1 cellular context compared by ENCODE assay signal in the genomic region with DNA sequence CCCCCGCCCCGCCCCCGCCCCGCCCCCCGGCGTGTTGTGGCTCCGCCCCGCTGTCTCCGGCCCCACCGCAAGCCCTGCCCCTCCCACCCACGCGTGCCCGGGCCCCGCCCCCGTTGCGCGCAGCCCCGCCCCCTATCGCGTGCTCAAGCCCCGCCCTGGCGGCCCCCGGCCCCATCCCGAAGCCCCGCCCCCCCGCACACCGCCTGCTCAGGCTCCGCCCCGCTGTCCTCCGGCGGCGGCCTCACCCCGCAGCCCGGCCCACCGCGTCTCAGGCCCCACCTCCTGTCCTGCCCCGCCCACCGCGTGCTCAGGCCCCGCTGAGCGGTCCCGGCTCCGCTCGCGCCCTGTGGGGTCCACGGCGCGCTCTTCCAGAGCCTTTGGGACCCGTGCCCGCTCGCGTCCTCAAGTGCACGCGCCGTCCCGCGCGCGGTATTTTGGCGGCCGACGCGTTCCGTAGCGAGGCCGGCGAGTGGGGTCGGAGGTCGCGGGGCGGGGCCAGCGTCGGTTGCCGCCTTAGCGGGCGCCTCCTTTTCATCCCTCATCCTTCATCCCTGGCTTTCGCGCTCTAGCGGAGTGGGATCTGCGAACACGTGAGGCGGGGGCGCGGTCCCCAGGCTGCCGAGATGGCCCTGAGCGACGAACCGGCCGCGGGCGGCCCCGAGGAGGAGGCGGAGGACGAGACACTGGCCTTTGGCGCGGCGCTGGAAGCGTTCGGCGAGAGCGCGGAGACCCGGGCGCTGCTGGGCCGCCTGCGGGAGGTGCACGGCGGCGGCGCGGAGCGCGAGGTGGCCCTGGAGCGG.
A peak's percentile ranks its signal among the peaks of the same experiment; 100 is the strongest.
TF ChIP-seq lines count a peak whose summit lies in the region.

Gene TBCD (plus strand): TSS at position 495 of the 800 bp plus-strand sequence. CDS start 129 bp downstream, at position 624.

TF ChIP-seq in HEK293, 187 proteins besides CTCF, POLR2A, EP300 and RAD21 (continued from another document and continues in another):
- TF ChIP-seq ZBTB8A (tag by site-specific recombination; IDR thresholded peaks at IDR 0.05) (peak; percentile 71), KLF9 (tag by site-specific recombination; IDR thresholded peaks at IDR 0.05; ENCODE audit: low read depth) (peak; percentile 97), HOXD13 (CRISPR knock-in tag; IDR thresholded peaks at IDR 0.05; ENCODE audit: borderline replicate concordance) (no peak), ZNF791 (tag by site-specific recombination; IDR thresholded peaks at IDR 0.05) (no peak), ZNF2 (tag by site-specific recombination; IDR thresholded peaks at IDR 0.05) (peak; percentile 78; the same call in 1 of the 2 replicates), TSHZ1 (tag by site-specific recombination; IDR thresholded peaks at IDR 0.05; ENCODE audit: borderline replicate concordance) (peak; percentile 44; the same call in 1 of the 2 replicates), ZNF510 (tag by site-specific recombination; IDR thresholded peaks at IDR 0.05; ENCODE audit: insufficient replicate concordance) (no peak), GLIS2 (tag by site-specific recombination; IDR thresholded peaks at IDR 0.05) (peak; percentile 81), SCRT2 (tag by site-specific recombination; IDR thresholded peaks at IDR 0.05) (no peak), ZFP37 (tag by site-specific recombination; IDR thresholded peaks at IDR 0.05) (no peak), ZNF629 (tag by site-specific recombination; IDR thresholded peaks at IDR 0.05) (peak; percentile 55; the same call in 1 of the 2 replicates), SP7 (tag by site-specific recombination; IDR thresholded peaks at IDR 0.05) (peak; percentile 77), TCF7L2 (IDR thresholded peaks at IDR 0.05; ENCODE audit: borderline replicate concordance, low read depth, low read length) (no peak), ZNF302 (tag by site-specific recombination; IDR thresholded peaks at IDR 0.05; ENCODE audit: low read depth) (no peak), ZNF202 (tag by site-specific recombination; IDR thresholded peaks at IDR 0.05; ENCODE audit: borderline replicate concordance) (no peak), ZNF404 (tag by site-specific recombination; IDR thresholded peaks at IDR 0.05) (no peak), ZNF660 (tag by site-specific recombination; IDR thresholded peaks at IDR 0.05) (peak; percentile 84), ZIC2 (tag by site-specific recombination; IDR thresholded peaks at IDR 0.05) (peak; percentile 36), ZNF221 (tag by site-specific recombination; IDR thresholded peaks at IDR 0.05; ENCODE audit: borderline replicate concordance) (no peak), ZNF184 (tag by site-specific recombination; IDR thresholded peaks at IDR 0.05) (no peak), KLF10 (tag by site-specific recombination; IDR thresholded peaks at IDR 0.05) (peak; percentile 88), ZNF777 (tag by site-specific recombination; IDR thresholded peaks at IDR 0.05; ENCODE audit: borderline replicate concordance) (no peak), ZNF501 (tag by site-specific recombination; IDR thresholded peaks at IDR 0.05) (no peak), ZFHX2 (tag by site-specific recombination; conservative IDR thresholded peaks at IDR 0.05) (peak; percentile 84), SETDB1 (IDR thresholded peaks at IDR 0.05; ENCODE audit: insufficient read length, low read length) (no peak), ZBTB20 (tag by site-specific recombination; IDR thresholded peaks at IDR 0.05) (no peak), BCL11A (tag by site-specific recombination; IDR thresholded peaks at IDR 0.05; ENCODE audit: low read depth) (peak; percentile 70; the same call in 1 of the 2 replicates), ZNF610 (tag by site-specific recombination; IDR thresholded peaks at IDR 0.05; ENCODE audit: borderline replicate concordance) (peak; percentile 64; the same call in 1 of the 2 replicates), ZNF121 (tag by site-specific recombination; IDR thresholded peaks at IDR 0.05) (no peak), ZBTB6 (tag by site-specific recombination; IDR thresholded peaks at IDR 0.05) (0 out of 2 replicates have a peak, but pooled peaks have one; percentile 35), ZBTB17 (tag by site-specific recombination; IDR thresholded peaks at IDR 0.05) (peak; percentile 92), ZNF335 (tag by site-specific recombination; conservative IDR thresholded peaks at IDR 0.05) (peak; percentile 79), ZSCAN4 (tag by site-specific recombination; IDR thresholded peaks at IDR 0.05) (no peak), YY1 (tag by site-specific recombination; IDR thresholded peaks at IDR 0.05) (peak; percentile 35; the same call in 1 of the 2 replicates)
- TF ChIP-seq, protein P1, sequence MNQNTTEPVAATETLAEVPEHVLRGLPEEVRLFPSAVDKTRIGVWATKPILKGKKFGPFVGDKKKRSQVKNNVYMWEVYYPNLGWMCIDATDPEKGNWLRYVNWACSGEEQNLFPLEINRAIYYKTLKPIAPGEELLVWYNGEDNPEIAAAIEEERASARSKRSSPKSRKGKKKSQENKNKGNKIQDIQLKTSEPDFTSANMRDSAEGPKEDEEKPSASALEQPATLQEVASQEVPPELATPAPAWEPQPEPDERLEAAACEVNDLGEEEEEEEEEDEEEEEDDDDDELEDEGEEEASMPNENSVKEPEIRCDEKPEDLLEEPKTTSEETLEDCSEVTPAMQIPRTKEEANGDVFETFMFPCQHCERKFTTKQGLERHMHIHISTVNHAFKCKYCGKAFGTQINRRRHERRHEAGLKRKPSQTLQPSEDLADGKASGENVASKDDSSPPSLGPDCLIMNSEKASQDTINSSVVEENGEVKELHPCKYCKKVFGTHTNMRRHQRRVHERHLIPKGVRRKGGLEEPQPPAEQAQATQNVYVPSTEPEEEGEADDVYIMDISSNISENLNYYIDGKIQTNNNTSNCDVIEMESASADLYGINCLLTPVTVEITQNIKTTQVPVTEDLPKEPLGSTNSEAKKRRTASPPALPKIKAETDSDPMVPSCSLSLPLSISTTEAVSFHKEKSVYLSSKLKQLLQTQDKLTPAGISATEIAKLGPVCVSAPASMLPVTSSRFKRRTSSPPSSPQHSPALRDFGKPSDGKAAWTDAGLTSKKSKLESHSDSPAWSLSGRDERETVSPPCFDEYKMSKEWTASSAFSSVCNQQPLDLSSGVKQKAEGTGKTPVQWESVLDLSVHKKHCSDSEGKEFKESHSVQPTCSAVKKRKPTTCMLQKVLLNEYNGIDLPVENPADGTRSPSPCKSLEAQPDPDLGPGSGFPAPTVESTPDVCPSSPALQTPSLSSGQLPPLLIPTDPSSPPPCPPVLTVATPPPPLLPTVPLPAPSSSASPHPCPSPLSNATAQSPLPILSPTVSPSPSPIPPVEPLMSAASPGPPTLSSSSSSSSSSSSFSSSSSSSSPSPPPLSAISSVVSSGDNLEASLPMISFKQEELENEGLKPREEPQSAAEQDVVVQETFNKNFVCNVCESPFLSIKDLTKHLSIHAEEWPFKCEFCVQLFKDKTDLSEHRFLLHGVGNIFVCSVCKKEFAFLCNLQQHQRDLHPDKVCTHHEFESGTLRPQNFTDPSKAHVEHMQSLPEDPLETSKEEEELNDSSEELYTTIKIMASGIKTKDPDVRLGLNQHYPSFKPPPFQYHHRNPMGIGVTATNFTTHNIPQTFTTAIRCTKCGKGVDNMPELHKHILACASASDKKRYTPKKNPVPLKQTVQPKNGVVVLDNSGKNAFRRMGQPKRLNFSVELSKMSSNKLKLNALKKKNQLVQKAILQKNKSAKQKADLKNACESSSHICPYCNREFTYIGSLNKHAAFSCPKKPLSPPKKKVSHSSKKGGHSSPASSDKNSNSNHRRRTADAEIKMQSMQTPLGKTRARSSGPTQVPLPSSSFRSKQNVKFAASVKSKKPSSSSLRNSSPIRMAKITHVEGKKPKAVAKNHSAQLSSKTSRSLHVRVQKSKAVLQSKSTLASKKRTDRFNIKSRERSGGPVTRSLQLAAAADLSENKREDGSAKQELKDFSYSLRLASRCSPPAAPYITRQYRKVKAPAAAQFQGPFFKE (tag by site-specific recombination; IDR thresholded peaks at IDR 0.05; ENCODE audit: borderline replicate concordance), result no peak
- TF ChIP-seq, protein P2, sequence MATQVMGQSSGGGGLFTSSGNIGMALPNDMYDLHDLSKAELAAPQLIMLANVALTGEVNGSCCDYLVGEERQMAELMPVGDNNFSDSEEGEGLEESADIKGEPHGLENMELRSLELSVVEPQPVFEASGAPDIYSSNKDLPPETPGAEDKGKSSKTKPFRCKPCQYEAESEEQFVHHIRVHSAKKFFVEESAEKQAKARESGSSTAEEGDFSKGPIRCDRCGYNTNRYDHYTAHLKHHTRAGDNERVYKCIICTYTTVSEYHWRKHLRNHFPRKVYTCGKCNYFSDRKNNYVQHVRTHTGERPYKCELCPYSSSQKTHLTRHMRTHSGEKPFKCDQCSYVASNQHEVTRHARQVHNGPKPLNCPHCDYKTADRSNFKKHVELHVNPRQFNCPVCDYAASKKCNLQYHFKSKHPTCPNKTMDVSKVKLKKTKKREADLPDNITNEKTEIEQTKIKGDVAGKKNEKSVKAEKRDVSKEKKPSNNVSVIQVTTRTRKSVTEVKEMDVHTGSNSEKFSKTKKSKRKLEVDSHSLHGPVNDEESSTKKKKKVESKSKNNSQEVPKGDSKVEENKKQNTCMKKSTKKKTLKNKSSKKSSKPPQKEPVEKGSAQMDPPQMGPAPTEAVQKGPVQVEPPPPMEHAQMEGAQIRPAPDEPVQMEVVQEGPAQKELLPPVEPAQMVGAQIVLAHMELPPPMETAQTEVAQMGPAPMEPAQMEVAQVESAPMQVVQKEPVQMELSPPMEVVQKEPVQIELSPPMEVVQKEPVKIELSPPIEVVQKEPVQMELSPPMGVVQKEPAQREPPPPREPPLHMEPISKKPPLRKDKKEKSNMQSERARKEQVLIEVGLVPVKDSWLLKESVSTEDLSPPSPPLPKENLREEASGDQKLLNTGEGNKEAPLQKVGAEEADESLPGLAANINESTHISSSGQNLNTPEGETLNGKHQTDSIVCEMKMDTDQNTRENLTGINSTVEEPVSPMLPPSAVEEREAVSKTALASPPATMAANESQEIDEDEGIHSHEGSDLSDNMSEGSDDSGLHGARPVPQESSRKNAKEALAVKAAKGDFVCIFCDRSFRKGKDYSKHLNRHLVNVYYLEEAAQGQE (tag by site-specific recombination; IDR thresholded peaks at IDR 0.05), result peak; percentile 44; the same call in 1 of the 2 replicates
- TF ChIP-seq, protein P3, sequence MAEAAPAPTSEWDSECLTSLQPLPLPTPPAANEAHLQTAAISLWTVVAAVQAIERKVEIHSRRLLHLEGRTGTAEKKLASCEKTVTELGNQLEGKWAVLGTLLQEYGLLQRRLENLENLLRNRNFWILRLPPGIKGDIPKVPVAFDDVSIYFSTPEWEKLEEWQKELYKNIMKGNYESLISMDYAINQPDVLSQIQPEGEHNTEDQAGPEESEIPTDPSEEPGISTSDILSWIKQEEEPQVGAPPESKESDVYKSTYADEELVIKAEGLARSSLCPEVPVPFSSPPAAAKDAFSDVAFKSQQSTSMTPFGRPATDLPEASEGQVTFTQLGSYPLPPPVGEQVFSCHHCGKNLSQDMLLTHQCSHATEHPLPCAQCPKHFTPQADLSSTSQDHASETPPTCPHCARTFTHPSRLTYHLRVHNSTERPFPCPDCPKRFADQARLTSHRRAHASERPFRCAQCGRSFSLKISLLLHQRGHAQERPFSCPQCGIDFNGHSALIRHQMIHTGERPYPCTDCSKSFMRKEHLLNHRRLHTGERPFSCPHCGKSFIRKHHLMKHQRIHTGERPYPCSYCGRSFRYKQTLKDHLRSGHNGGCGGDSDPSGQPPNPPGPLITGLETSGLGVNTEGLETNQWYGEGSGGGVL (tag by site-specific recombination; IDR thresholded peaks at IDR 0.05), result no peak
- TF ChIP-seq, protein P4, sequence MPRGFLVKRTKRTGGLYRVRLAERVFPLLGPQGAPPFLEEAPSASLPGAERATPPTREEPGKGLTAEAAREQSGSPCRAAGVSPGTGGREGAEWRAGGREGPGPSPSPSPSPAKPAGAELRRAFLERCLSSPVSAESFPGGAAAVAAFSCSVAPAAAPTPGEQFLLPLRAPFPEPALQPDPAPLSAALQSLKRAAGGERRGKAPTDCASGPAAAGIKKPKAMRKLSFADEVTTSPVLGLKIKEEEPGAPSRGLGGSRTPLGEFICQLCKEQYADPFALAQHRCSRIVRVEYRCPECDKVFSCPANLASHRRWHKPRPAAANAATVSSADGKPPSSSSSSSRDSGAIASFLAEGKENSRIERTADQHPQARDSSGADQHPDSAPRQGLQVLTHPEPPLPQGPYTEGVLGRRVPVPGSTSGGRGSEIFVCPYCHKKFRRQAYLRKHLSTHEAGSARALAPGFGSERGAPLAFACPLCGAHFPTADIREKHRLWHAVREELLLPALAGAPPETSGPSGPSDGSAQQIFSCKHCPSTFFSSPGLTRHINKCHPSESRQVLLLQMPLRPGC (tag by site-specific recombination; IDR thresholded peaks at IDR 0.05), result peak; percentile 76
